In genomic region chr1:235302143-235302542, GRCh38 we compare ENCODE assay signal across 21 cellular contexts.
"Had no signal": no experiment of that assay in that cellular context is flagged by ENCODE, and none has a peak within 500 bp of the region (broad histone marks: within the 10 kb centered on the region; RNA-seq: fewer than 3 reads in every experiment).

No MANE protein-coding gene starts in this region.

- H3K27ac Mint-ChIP-seq: neural progenitor cell, type B pancreatic cell had no signal

- H3K4me3 Mint-ChIP-seq: neural progenitor cell, type B pancreatic cell had no signal

- H3K4me1 ChIP-seq: neural progenitor cell had no signal

- H3K4me3 ChIP-seq: coronary artery, heart left ventricle, lung, mucosa of descending colon, neural progenitor cell, ovary, right atrium auricular region, suprapubic skin, thyroid gland had no signal

- DNase-seq: effector CD4-positive, alpha-beta T cell; heart left ventricle; hippocampal formation; left colon; left ventricle myocardium superior; mucosa of descending colon; naive thymus-derived CD8-positive, alpha-beta T cell; nucleus accumbens; ovary; small intestine; stimulated activated CD4-positive, alpha-beta T cell treated with anti-CD3 and anti-CD28 coated beads, Interleukin-12 subunit alpha, Interleukin-12 subunit beta, amount 100 ng/mL, for 4 hours; stimulated activated naive CD4-positive, alpha-beta T cell; thyroid gland had no signal

- FAIRE-seq: frontal cortex, small intestine, urothelium cell line had no signal

- H3K4me2 ChIP-seq: neural progenitor cell had no signal

- H3K27ac ChIP-seq: coronary artery, heart left ventricle, neural progenitor cell, ovary, right atrium auricular region, suprapubic skin, thyroid gland had no signal

- H2AFZ ChIP-seq: neural progenitor cell had no signal

- H3K9ac ChIP-seq: neural progenitor cell had no signal

- H3K36me3 ChIP-seq: heart left ventricle, ovary, right atrium auricular region, suprapubic skin, thyroid gland had no signal

- H3K4me1 Mint-ChIP-seq: neural progenitor cell had no signal

- ATAC-seq: heart left ventricle; left colon; left ventricle myocardium superior; mucosa of descending colon; naive thymus-derived CD8-positive, alpha-beta T cell had no signal

- H3K27me3 ChIP-seq: heart left ventricle, neural progenitor cell, ovary, right atrium auricular region, suprapubic skin, thyroid gland had no signal

- H3K9me3 ChIP-seq: mucosa of descending colon, ovary, right atrium auricular region, suprapubic skin, thyroid gland had no signal

- H3K9me3 Mint-ChIP-seq: naive thymus-derived CD8-positive, alpha-beta T cell; type B pancreatic cell had no signal

- H3K27me3 Mint-ChIP-seq: naive thymus-derived CD8-positive, alpha-beta T cell; type B pancreatic cell had no signal
